In the genomic region with DNA sequence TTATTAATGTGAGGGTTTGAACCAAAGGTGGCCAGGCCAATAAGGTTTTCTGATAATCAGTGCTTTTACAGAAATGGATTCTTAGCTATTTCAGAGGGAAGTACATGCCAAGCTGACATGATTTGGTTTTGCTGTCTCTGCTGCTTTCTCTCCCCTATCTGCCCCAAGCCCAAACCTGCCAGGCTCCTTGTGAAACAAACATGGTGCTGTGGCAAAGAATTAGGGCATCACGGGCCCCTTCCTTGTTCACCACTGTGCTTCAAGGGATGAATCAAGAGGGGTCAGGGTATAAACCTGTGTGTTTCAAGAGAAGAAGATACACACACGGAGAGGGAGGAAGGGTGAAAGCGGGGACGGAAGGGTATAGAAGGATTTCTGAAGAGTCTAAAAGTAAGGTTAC, we compare ENCODE assay signal across 14 cellular contexts. TPM values are rescaled to one million over a fixed set of nuclear protein-coding genes. Genes with fewer than 3 reads are reported as not detected.
A peak's percentile ranks its signal among the peaks of the same experiment; 100 is the strongest.
DNase-seq lines count a peak whose midpoint lies in the region; ATAC-seq and TF ChIP-seq lines count a peak whose summit lies in the region.
"Had no signal": no experiment of that assay in that cellular context is flagged by ENCODE, and none has a peak within 500 bp of the region (broad histone marks: within the 10 kb centered on the region; RNA-seq: fewer than 3 reads in every experiment).

No MANE protein-coding gene starts in this region.

- H3F3A ChIP-seq in MM.1S (ENCODE audit: insufficient read depth, low read length), result 0 out of 2 replicates have a peak, but pooled peaks cover 8% of the 10 kb centered on the region

- CTCF ChIA-PET in CD4-positive, alpha-beta memory T cell (lab: Charles Lee; ENCODE audit: partially characterized antibody), result interaction anchor here (2.2 kb wide), 1 partner anchor 109 kb away, joined by 6 read pairs; no protein-coding TSS in a partner anchor

- TF ChIP-seq CTCF in MM.1S (IDR thresholded peaks at IDR 0.05; ENCODE audit: low read length) (no peak), chondrocyte (IDR thresholded peaks at IDR 0.05) (no peak), neutrophil (IDR thresholded peaks at IDR 0.05) (no peak)

- no peaks in the 10 kb centered on the region for H3K27me3 ChIP-seq in CD4-positive, alpha-beta memory T cell (ENCODE audit: insufficient read depth, low read length)
- H3K27me3 ChIP-seq in MM.1S (replicated peaks; ENCODE audit: insufficient read depth, low read length), result no peaks in the 10 kb centered on the region
- no peaks in the 10 kb centered on the region for H3K27me3 ChIP-seq in neutrophil
- H3K27me3 ChIP-seq: colonic mucosa had no signal

- no peak overlapping the region for H3K4me3 ChIP-seq in CD4-positive, alpha-beta memory T cell (ENCODE audit: low read length in 2 of 2)
- no peak overlapping the region for H3K4me3 ChIP-seq in MM.1S (ENCODE audit: low read length)
- no peak overlapping the region for H3K4me3 ChIP-seq in neutrophil (ENCODE audit: low read depth in 1 of 2, low read length in 1 of 2)
- H3K4me3 ChIP-seq: colonic mucosa had no signal

- no peak overlapping the region for H3K9ac ChIP-seq in MM.1S (ENCODE audit: low read length)

- no peak overlapping the region for H2AFZ ChIP-seq in MM.1S (ENCODE audit: low read length)

- H3K4me3 Mint-ChIP-seq in CD4-positive, alpha-beta memory T cell, result peak overlapping the region in 3 of 8 donors; percentile 41 to 57 (median 43)
- H3K4me3 Mint-ChIP-seq in chondrocyte (ENCODE audit: unreplicated experiment), result no peak overlapping the region
- H3K4me3 Mint-ChIP-seq: activated naive CD4-positive, alpha-beta T cell treated with anti-CD3 and anti-CD28 coated beads for 36 hours had no signal

- H3K36me3 Mint-ChIP-seq in CD4-positive, alpha-beta memory T cell, result peaks cover 39 to 70% of the 10 kb centered on the region in 2 donors
- H3K36me3 Mint-ChIP-seq in chondrocyte (ENCODE audit: low read depth), result peaks cover 23% of the 10 kb centered on the region

- H3K27me3 Mint-ChIP-seq in CD4-positive, alpha-beta memory T cell, result no peaks in the 10 kb centered on the region
- H3K27me3 Mint-ChIP-seq in chondrocyte (ENCODE audit: low read depth), result no peaks in the 10 kb centered on the region

- H3K4me1 Mint-ChIP-seq in CD4-positive, alpha-beta memory T cell, result peaks cover 30 to 45% (median 37%) of the 10 kb centered on the region in 4 donors
- H3K4me1 Mint-ChIP-seq in chondrocyte (ENCODE audit: low read depth), result peaks cover 32% of the 10 kb centered on the region

- DNase-seq in CD4-positive, alpha-beta memory T cell, result no peak
- DNase-seq in MM.1S, result no peak
- no peak for DNase-seq in chondrocyte (ENCODE audit: low spot score)
- no peak for DNase-seq in NCI-H2029 (lab: John Stamatoyannopoulos, UW)
- no peak for DNase-seq in kidney tubule cell (ENCODE audit: low spot score)
- DNase-seq: activated CD4-positive, alpha-beta T cell treated with anti-CD3 and anti-CD28 coated beads for 48 hours; activated naive CD4-positive, alpha-beta T cell treated with anti-CD3 and anti-CD28 coated beads for 36 hours; colonic mucosa; GDM1; NCI-H1105 treated with DMSO at 0.1 percent for 48 hours; NCI-H748 treated with DMSO at 0.1 percent for 48 hours had no signal

- H3K4me1 ChIP-seq in CD4-positive, alpha-beta memory T cell (ENCODE audit: insufficient read depth, low read length), result peaks cover 20% of the 10 kb centered on the region
- peaks cover 19% of the 10 kb centered on the region for H3K4me1 ChIP-seq in MM.1S (ENCODE audit: low read length)
- no peaks in the 10 kb centered on the region for H3K4me1 ChIP-seq in neutrophil (ENCODE audit: control insufficient read depth in 1 of 2, insufficient read depth in 1 of 2, low read depth in 1 of 2, low read length in 1 of 2)
- H3K4me1 ChIP-seq: colonic mucosa had no signal

- H3K79me2 ChIP-seq in MM.1S (ENCODE audit: low read length), result 0 out of 2 replicates have a peak, but pooled peaks cover 3% of the 10 kb centered on the region

- intact Hi-C loops in CD4-positive, alpha-beta memory T cell (cut with micrococcal nuclease), result no loop called here

- peak overlapping the region; percentile 6 to 88 (median 58) for H3K27ac Mint-ChIP-seq in CD4-positive, alpha-beta memory T cell
- peak overlapping the region; percentile 82 for H3K27ac Mint-ChIP-seq in chondrocyte (ENCODE audit: unreplicated experiment)

- ATAC-seq in HG03095 (IDR thresholded peaks at IDR 0.05; ENCODE audit: unreplicated experiment) (no peak), GM18868 (IDR thresholded peaks at IDR 0.05; ENCODE audit: unreplicated experiment) (no peak)

- H3K27ac ChIP-seq in CD4-positive, alpha-beta memory T cell (ENCODE audit: low read depth, low read length), result no peak overlapping the region
- H3K27ac ChIP-seq in MM.1S (ENCODE audit: low read length), result peak overlapping the region; percentile 6; the same call in 1 of the 2 replicates
- peak overlapping the region; percentile 14 for H3K27ac ChIP-seq in neutrophil
- H3K27ac ChIP-seq: colonic mucosa had no signal

- no peaks in the 10 kb centered on the region for H4K20me1 ChIP-seq in MM.1S (ENCODE audit: insufficient read depth, low read length)

- no peaks in the 10 kb centered on the region for H3K9me3 Mint-ChIP-seq in CD4-positive, alpha-beta memory T cell
- no peaks in the 10 kb centered on the region for H3K9me3 Mint-ChIP-seq in chondrocyte (ENCODE audit: low read depth)
- H3K9me3 Mint-ChIP-seq: activated naive CD4-positive, alpha-beta T cell treated with anti-CD3 and anti-CD28 coated beads for 36 hours had no signal

- H3K4me2 ChIP-seq in MM.1S (ENCODE audit: low read depth, low read length), result no peak overlapping the region

- peaks cover 51% of the 10 kb centered on the region for H3K36me3 ChIP-seq in CD4-positive, alpha-beta memory T cell (ENCODE audit: insufficient read depth, low read length)
- no peaks in the 10 kb centered on the region for H3K36me3 ChIP-seq in MM.1S (replicated peaks; ENCODE audit: insufficient read depth, low read length)
- H3K36me3 ChIP-seq in neutrophil, result peaks cover 62% of the 10 kb centered on the region

- H3K9me2 ChIP-seq in MM.1S (replicated peaks; ENCODE audit: insufficient read depth, low read length), result no peaks in the 10 kb centered on the region

- POLR2A ChIA-PET in CD4-positive, alpha-beta memory T cell (lab: Charles Lee; ENCODE audit: partially characterized antibody), result interaction anchor here (0.6 to 0.8 kb wide), 3 partner anchors 9 to 41 kb away, joined by 3 to 5 read pairs (median 3); a partner anchor contains a TSS

- H3K9me3 ChIP-seq in CD4-positive, alpha-beta memory T cell (ENCODE audit: control insufficient read depth in 1 of 2, low read length in 2 of 2), result no peaks in the 10 kb centered on the region
- H3K9me3 ChIP-seq in MM.1S (replicated peaks; ENCODE audit: insufficient read depth, low read length), result no peaks in the 10 kb centered on the region
- no peaks in the 10 kb centered on the region for H3K9me3 ChIP-seq in neutrophil
- H3K9me3 ChIP-seq: colonic mucosa had no signal

RNA-seq across cellular contexts. Expression of a gene that starts 41.3 kb away (rescaled TPM):
- total RNA-seq in CD4-positive, alpha-beta memory T cell, result 10 to 100 TPM; 30.9 to 31.6 TPM
- 10 to 100 TPM; 21.8 to 33.0 TPM for polyA plus RNA-seq in CD4-positive, alpha-beta memory T cell
- 17.4 to 21.1 TPM (median 17.5 TPM) in 3 replicates for total RNA-seq in chondrocyte

RNA-seq across cellular contexts. Expression of a gene that starts 49.3 kb away (rescaled TPM):
- total RNA-seq in CD4-positive, alpha-beta memory T cell, result 10 to 100 TPM; 54.1 to 56.0 TPM
- polyA plus RNA-seq in CD4-positive, alpha-beta memory T cell, result 10 to 100 TPM; 16.6 to 32.0 TPM
- total RNA-seq in chondrocyte, result 59.0 to 83.5 TPM (median 60.2 TPM) in 3 replicates
